ENCODE assay signal across 1 cellular context in genomic region chr18:5825663-5826062, GRCh38.
TF ChIP-seq lines count a peak whose summit lies in the region.

No MANE protein-coding gene starts in this region.

TF ChIP-seq in HepG2, 621 proteins besides CTCF, POLR2A, EP300 and RAD21 (continued from another document):
- TF ChIP-seq TFAP4 (IDR thresholded peaks at IDR 0.05; ENCODE audit: borderline replicate concordance, low read depth) (no peak), HIVEP1 (CRISPR knock-in tag; IDR thresholded peaks at IDR 0.05) (no peak), ZNF800 (CRISPR knock-in tag; IDR thresholded peaks at IDR 0.05) (no peak), TCF7 (IDR thresholded peaks at IDR 0.05; ENCODE audit: low read depth) (no peak), SETDB1 (CRISPR knock-in tag; IDR thresholded peaks at IDR 0.05; ENCODE audit: borderline replicate concordance) (no peak), ZNF280B (CRISPR knock-in tag; IDR thresholded peaks at IDR 0.05; ENCODE audit: borderline replicate concordance) (no peak), MAFF (IDR thresholded peaks at IDR 0.05; ENCODE audit: low read depth, low read length) (peak; percentile 71), ZNF720 (CRISPR knock-in tag; IDR thresholded peaks at IDR 0.05) (no peak), ZNF44 (CRISPR knock-in tag; IDR thresholded peaks at IDR 0.05) (no peak), MAFK (conservative IDR thresholded peaks at IDR 0.05 in 1 of 2, IDR thresholded peaks at IDR 0.05 in 1 of 2; ENCODE audit: low read length in 2 of 2) (peak; percentile 62 to 66), SMYD3 (CRISPR knock-in tag; IDR thresholded peaks at IDR 0.05) (no peak), ZNF605 (CRISPR knock-in tag; IDR thresholded peaks at IDR 0.05) (no peak), ZNF431 (CRISPR knock-in tag; IDR thresholded peaks at IDR 0.05; ENCODE audit: borderline replicate concordance, low read depth) (no peak), FOXJ3 (CRISPR knock-in tag; IDR thresholded peaks at IDR 0.05; ENCODE audit: borderline replicate concordance) (no peak), ZNF383 (CRISPR knock-in tag; IDR thresholded peaks at IDR 0.05; ENCODE audit: borderline replicate concordance) (no peak)
